ENCODE assay signal across 8 cellular contexts in genomic region chr19:12439686-12440411, GRCh38. TPM values are rescaled to one million over a fixed set of nuclear protein-coding genes. Genes with fewer than 3 reads are reported as not detected.
DNase-seq lines count a peak whose midpoint lies in the region; ATAC-seq, FAIRE-seq and TF ChIP-seq lines count a peak whose summit lies in the region.
"Not testable (repeated sequence)": the region's sequence is repeated elsewhere in the genome, so short reads cannot be mapped to it uniquely, and the experiment has no call there.

No MANE protein-coding gene starts in this region.

- not testable (repeated sequence) for H3K27me3 ChIP-seq in bronchial epithelial cell (ENCODE audit: control insufficient read depth, insufficient read depth, low read length); rectal smooth muscle tissue (ENCODE audit: control insufficient read depth, insufficient read depth, low read length); thyroid gland

- H3K27ac ChIP-seq in rectal smooth muscle tissue (ENCODE audit: low read depth, low read length) (peak overlapping the region; percentile 67), thyroid gland (peak overlapping the region in 2 of 3 donors; percentile 53 to 54)

- DNase-seq in GM12864 (ENCODE audit: low read depth), result peak; percentile 8
- DNase-seq in NCI-H226, result peak; percentile 23
- DNase-seq in activated CD4-positive, alpha-beta T cell treated with anti-CD3 and anti-CD28 coated beads, Interleukin-2, amount 50 U/mL, for 1 hour, result peak; percentile 11
- DNase-seq in bronchial epithelial cell (ENCODE audit: low read depth), result peak; percentile 34
- DNase-seq in iPS-NIHi11 (ENCODE audit: low spot score), result peak; percentile 9
- peak; percentile 25 to 44 for DNase-seq in thyroid gland

- not testable (repeated sequence) for TF ChIP-seq CTCF in GM12864 (IDR thresholded peaks at IDR 0.05; ENCODE audit: low read depth, low read length, missing control alignments); bronchial epithelial cell (IDR thresholded peaks at IDR 0.05; ENCODE audit: insufficient read depth, low read length, severe bottlenecking); thyroid gland (IDR thresholded peaks at IDR 0.05)

- ATAC-seq in HG02943 (IDR thresholded peaks at IDR 0.05; ENCODE audit: low read depth, unreplicated experiment), result peak; percentile 32

- 2 to 4% methylated on average over 6 to 13 of the region's 23 CpGs for WGBS in thyroid gland, 2 donors

- H3K4me3 ChIP-seq in GM12864 (ENCODE audit: low read depth, low read length) (peak overlapping the region; percentile 91), bronchial epithelial cell (ENCODE audit: low read depth, low read length) (peak overlapping the region; percentile 47), rectal smooth muscle tissue (ENCODE audit: low read length) (peak overlapping the region; percentile 72), thyroid gland (replicated peaks in 1 of 3) (peak overlapping the region; percentile 53 to 59 (median 59))

- not testable (repeated sequence) for FAIRE-seq in bronchial epithelial cell (lab: Jason Lieb, UNC)

- intact Hi-C loops in thyroid gland (cut with DNase I), result not testable (repeated sequence)

- H3K9me3 ChIP-seq in thyroid gland, result not testable (repeated sequence)

- H3K9ac ChIP-seq in rectal smooth muscle tissue (ENCODE audit: low read length), result peak overlapping the region; percentile 40

- not testable (repeated sequence) for H3K36me3 ChIP-seq in bronchial epithelial cell (ENCODE audit: control insufficient read depth, insufficient read depth, low read length); rectal smooth muscle tissue (ENCODE audit: control insufficient read depth, insufficient read depth, low read length); thyroid gland

- H3K4me1 ChIP-seq in rectal smooth muscle tissue (ENCODE audit: control insufficient read depth, insufficient read depth, low read length); thyroid gland: not testable (repeated sequence)

- TF ChIP-seq POLR2A in thyroid gland (IDR thresholded peaks at IDR 0.05), result not testable (repeated sequence)

RNA-seq across cellular contexts. Expression of gene ZNF443, which starts 1.0 kb away (rescaled TPM):
- total RNA-seq in bronchial epithelial cell (2.4 and 3.4 TPM in 2 replicates), thyroid gland (1 to 10 TPM; 4.2 to 7.0 (median 5.0) TPM)

RNA-seq across cellular contexts. Expression of gene ZNF799, which starts 38.8 kb away (rescaled TPM):
- total RNA-seq in bronchial epithelial cell (2.6 and 2.7 TPM in 2 replicates), thyroid gland (1 to 10 TPM; 4.1 to 7.7 (median 5.8) TPM)

RNA-seq across cellular contexts. Expression of gene ZNF709, which starts 44.8 kb away (rescaled TPM):
- total RNA-seq in bronchial epithelial cell, result 0.26 and 0.64 TPM in 2 replicates
- total RNA-seq in thyroid gland, result 1 to 10 TPM; 7.6 to 9.4 (median 8.7) TPM

Comparison
In these comparisons a context has a peak if more than half of its experiments do, and no peak if none do; other contexts are left out.
1. Peak in every context shown above with its lines: DNase-seq, ATAC-seq, H3K4me3 ChIP-seq and H3K27ac ChIP-seq.